ENCODE assay signal across 27 cellular contexts in the genomic region with DNA sequence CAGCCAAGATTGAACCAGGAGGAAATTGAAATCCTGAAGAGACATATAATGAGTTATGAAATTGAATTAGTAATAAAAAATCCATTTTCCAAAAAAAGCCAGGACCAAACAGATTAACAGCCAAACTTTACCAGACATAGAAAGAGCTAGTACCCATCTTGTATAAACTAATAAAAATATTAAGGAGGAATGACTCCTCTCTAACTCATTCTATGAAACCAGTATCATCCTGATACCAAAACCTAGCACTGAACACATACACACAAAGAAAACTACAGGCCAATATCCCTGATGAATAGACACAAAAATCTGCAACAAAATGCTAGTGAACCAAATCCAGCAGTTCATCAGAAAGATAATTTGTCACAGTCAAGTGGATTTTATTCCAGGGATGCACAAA.
DNase-seq lines count a peak whose midpoint lies in the region; ATAC-seq and TF ChIP-seq lines count a peak whose summit lies in the region.
"Had no signal": no experiment of that assay in that cellular context is flagged by ENCODE, and none has a peak within 500 bp of the region (broad histone marks: within the 10 kb centered on the region; RNA-seq: fewer than 3 reads in every experiment).

No MANE protein-coding gene starts in this region.

- DNase-seq in PC-3 (no peak), posterior vena cava (ENCODE audit: low spot score) (no peak)
- DNase-seq: 8988T; ACHN; AML-193; BE2C; C1 segment of cervical spinal cord; Caco-2; Calu3; CD4-positive, alpha-beta memory T cell; CD4-positive, alpha-beta T cell; CD4-positive, CD25-positive, alpha-beta regulatory T cell; CD8-positive, alpha-beta memory T cell; CD8-positive, alpha-beta T cell; COR-L47; DMS 273 treated with DMSO at 0.1 percent for 48 hours; DMS153; DMS53; DMS79; DMS79 treated with DMSO at 0.1 percent for 48 hours; DND-41; EL had no signal

- TF ChIP-seq CTCF in PC-3 (conservative IDR thresholded peaks at IDR 0.05; ENCODE audit: low read depth, low read length), result no peak

- no peaks in the 10 kb centered on the region for H4K20me1 ChIP-seq in PC-3 (ENCODE audit: low read length)
- H4K20me1 ChIP-seq: BLaER1; BLaER1 treated with 17β-estradiol and CSF1 and Interleukin-3, amounts not matched to agents 10 nM and 100 nM had no signal

- H3K4me2 ChIP-seq in PC-3 (ENCODE audit: low read length), result no peak overlapping the region
- H3K4me2 ChIP-seq: A549; BLaER1; BLaER1 treated with 17β-estradiol and CSF1 and Interleukin-3, amounts not matched to agents 10 nM and 100 nM had no signal

- H3K9ac ChIP-seq in PC-3 (ENCODE audit: low read length), result no peak overlapping the region
- H3K9ac ChIP-seq: BLaER1; BLaER1 treated with 17β-estradiol and CSF1 and Interleukin-3, amounts not matched to agents 10 nM and 100 nM had no signal

- no peaks in the 10 kb centered on the region for H3K9me3 ChIP-seq in PC-3 (ENCODE audit: low read length)
- H3K9me3 ChIP-seq: A549, BE2C, BLaER1 had no signal

- no peak overlapping the region for H2AFZ ChIP-seq in PC-3 (ENCODE audit: low read length)

- H3K9me2 ChIP-seq in PC-3 (replicated peaks; ENCODE audit: low read length), result no peaks in the 10 kb centered on the region

- ATAC-seq in PC-3, result peak; percentile 96
- ATAC-seq: A549; CD8-positive, alpha-beta T cell had no signal

- POLR2A ChIA-PET in PC-3 (lab: Charles Lee; ENCODE audit: unreplicated experiment), result no interaction called here

- no peaks in the 10 kb centered on the region for H3K27me3 ChIP-seq in PC-3 (ENCODE audit: low read length)
- H3K27me3 ChIP-seq: BE2C; BLaER1; BLaER1 treated with 17β-estradiol and CSF1 and Interleukin-3, amounts not matched to agents 10 nM and 100 nM had no signal

- CTCF ChIA-PET in PC-3 (lab: Charles Lee), result no interaction called here

- H3K27ac ChIP-seq in PC-3 (ENCODE audit: low read length), result no peak overlapping the region
- H3K27ac ChIP-seq: 22Rv1; A549; BLaER1; BLaER1 treated with 17β-estradiol and CSF1 and Interleukin-3, amounts not matched to agents 10 nM and 100 nM; C4-2B had no signal

- H3K4me3 ChIP-seq in PC-3 (ENCODE audit: low read length), result no peak overlapping the region
- H3K4me3 ChIP-seq: A549; BLaER1; BLaER1 treated with 17β-estradiol and CSF1 and Interleukin-3, amounts not matched to agents 10 nM and 100 nM had no signal

- intact Hi-C loops in PC-3 (cut with micrococcal nuclease), result no loop called here
- intact Hi-C loops in posterior vena cava (cut with DNase I), result no loop called here

- H3K79me2 ChIP-seq in PC-3 (ENCODE audit: low read length), result no peaks in the 10 kb centered on the region

- no peaks in the 10 kb centered on the region for H3K36me3 ChIP-seq in PC-3 (ENCODE audit: low read depth, low read length)
- H3K36me3 ChIP-seq: BE2C; BLaER1; BLaER1 treated with 17β-estradiol and CSF1 and Interleukin-3, amounts not matched to agents 10 nM and 100 nM had no signal

- H3F3A ChIP-seq in PC-3 (ENCODE audit: low read length, unreplicated experiment), result no peaks in the 10 kb centered on the region

- no TSS peak for BruUV-seq in PC-3 (replicated peaks; lab: Mats Ljungman, UMichigan)

- H3K4me1 ChIP-seq in PC-3 (ENCODE audit: insufficient read depth, low read length), result no peaks in the 10 kb centered on the region
- H3K4me1 ChIP-seq: A549; BE2C; BLaER1; BLaER1 treated with 17β-estradiol and CSF1 and Interleukin-3, amounts not matched to agents 10 nM and 100 nM; Caco-2 had no signal
